Comparison of ENCODE assay signal across 1 cellular context in genomic region chrX:119942831-119943184, GRCh38.
TF ChIP-seq lines count a peak whose summit lies in the region.

No MANE protein-coding gene starts in this region.

TF ChIP-seq in IMR-90, 13 proteins besides CTCF, POLR2A, EP300 and RAD21 (continued from another document):
- TF ChIP-seq CEBPB (IDR thresholded peaks at IDR 0.05; ENCODE audit: low read depth, low read length): no peak
- no peak for TF ChIP-seq CHD1 (IDR thresholded peaks at IDR 0.05; ENCODE audit: low read depth, low read length)
- TF ChIP-seq MAZ (IDR thresholded peaks at IDR 0.05; ENCODE audit: borderline replicate concordance, low read depth, low read length): no peak
- no peak for TF ChIP-seq SMC3 (IDR thresholded peaks at IDR 0.05; ENCODE audit: low read depth, low read length)
- no peak for TF ChIP-seq MXI1 (IDR thresholded peaks at IDR 0.05; ENCODE audit: borderline replicate concordance, low read depth, low read length)
